Comparison of ENCODE assay signal across 8 cellular contexts in genomic region chr16:29877266-29877961, GRCh38. TPM values are rescaled to one million over a fixed set of nuclear protein-coding genes. Genes with fewer than 3 reads are reported as not detected.
DNase-seq lines count a peak whose midpoint lies in the region; ATAC-seq and TF ChIP-seq lines count a peak whose summit lies in the region.

No MANE protein-coding gene starts in this region.

- POLR2A ChIA-PET in activated CD4-positive, alpha-beta T cell treated with anti-CD3 and anti-CD28 coated beads, Interleukin-2, amount 10 ng/mL, durations not matched to agents 7 days and 5 days (lab: Charles Lee): interaction anchor here (0.5 kb wide), 1 partner anchor 92 kb away, joined by 7 read pairs; no protein-coding TSS in a partner anchor

- CTCF ChIA-PET in activated CD4-positive, alpha-beta T cell treated with anti-CD3 and anti-CD28 coated beads, Interleukin-2, amount 10 ng/mL, durations not matched to agents 7 days and 5 days (lab: Charles Lee): interaction anchor here (0.8 to 1.5 kb wide), 6 partner anchors 14 to 144 kb away, joined by 3 to 4 read pairs (median 4); partner anchors contain the start of genes CDIPT and SEZ6L2

- H3K27me3 Mint-ChIP-seq in CD14-positive monocyte (ENCODE audit: low read depth in 3 of 3) (peaks cover 30 to 46% (median 39%) of the 10 kb centered on the region in 3 donors), HFFc6 (ENCODE audit: insufficient read depth) (peaks cover 32% of the 10 kb centered on the region)
- peaks cover 30% of the 10 kb centered on the region for H3K27me3 Mint-ChIP-seq in activated CD4-positive, alpha-beta T cell treated with anti-CD3 and anti-CD28 coated beads, Interleukin-2, amount 10 ng/mL, durations not matched to agents 7 days and 5 days

- TF ChIP-seq CTCF in CD14-positive monocyte (IDR thresholded peaks at IDR 0.05): no peak
- no peak for TF ChIP-seq CTCF in HFFc6 (IDR thresholded peaks at IDR 0.05)

- DNase-seq in CD14-positive monocyte (ENCODE audit: low spot score) (peak; percentile 75), HPDE6-E6E7 (ENCODE audit: extremely low spot score) (peak; percentile 16), fibroblast of the conjunctiva (ENCODE audit: low read depth) (peak; percentile 3), HFFc6 (no peak)
- DNase-seq in activated CD4-positive, alpha-beta T cell treated with anti-CD3 and anti-CD28 coated beads, Interleukin-2, amount 10 ng/mL, durations not matched to agents 7 days and 5 days: peak; percentile 49
- DNase-seq in stimulated activated CD4-positive, alpha-beta T cell treated with anti-CD3 and anti-CD28 coated beads, Interleukin-15, amount 100 ng/mL, for 24 hours: peak; percentile 79

- peak overlapping the region; percentile 73 to 91 for H3K4me3 Mint-ChIP-seq in CD14-positive monocyte
- peak overlapping the region; percentile 13 for H3K4me3 Mint-ChIP-seq in activated CD4-positive, alpha-beta T cell treated with anti-CD3 and anti-CD28 coated beads, Interleukin-2, amount 10 ng/mL, durations not matched to agents 7 days and 5 days
- H3K4me3 Mint-ChIP-seq in HFFc6: no peak overlapping the region; the same call in 1 of the 2 replicates

- peaks cover 5 to 21% (median 12%) of the 10 kb centered on the region in 7 donors for H3K9me3 Mint-ChIP-seq in CD14-positive monocyte
- no peaks in the 10 kb centered on the region for H3K9me3 Mint-ChIP-seq in activated CD4-positive, alpha-beta T cell treated with anti-CD3 and anti-CD28 coated beads, Interleukin-2, amount 10 ng/mL, durations not matched to agents 7 days and 5 days
- H3K9me3 Mint-ChIP-seq in HFFc6: no peaks in the 10 kb centered on the region; the same call in 1 of the 2 replicates

- H3K27ac Mint-ChIP-seq in CD14-positive monocyte: peak overlapping the region in 1 of 7 donors; percentile 26
- no peak overlapping the region for H3K27ac Mint-ChIP-seq in activated CD4-positive, alpha-beta T cell treated with anti-CD3 and anti-CD28 coated beads, Interleukin-2, amount 10 ng/mL, durations not matched to agents 7 days and 5 days
- no peak overlapping the region for H3K27ac Mint-ChIP-seq in HFFc6

- H3K4me1 Mint-ChIP-seq in CD14-positive monocyte (peaks cover 17% of the 10 kb centered on the region), HFFc6 (ENCODE audit: low read depth) (peaks cover 10% of the 10 kb centered on the region; the same call in 1 of the 2 replicates)
- H3K4me1 Mint-ChIP-seq in activated CD4-positive, alpha-beta T cell treated with anti-CD3 and anti-CD28 coated beads, Interleukin-2, amount 10 ng/mL, durations not matched to agents 7 days and 5 days: peaks cover 19% of the 10 kb centered on the region

- no peak for ATAC-seq in GM21619 (IDR thresholded peaks at IDR 0.05; ENCODE audit: unreplicated experiment)
- no peak for ATAC-seq in HG03378 (IDR thresholded peaks at IDR 0.05; ENCODE audit: unreplicated experiment)

- intact Hi-C loops in CD14-positive monocyte (cut with micrococcal nuclease): no loop called here

- H3K36me3 Mint-ChIP-seq in CD14-positive monocyte (peaks cover 0 to 5% of the 10 kb centered on the region in 2 donors), HFFc6 (ENCODE audit: low read depth) (peaks cover 5% of the 10 kb centered on the region; the same call in 1 of the 2 replicates)
- no peaks in the 10 kb centered on the region for H3K36me3 Mint-ChIP-seq in activated CD4-positive, alpha-beta T cell treated with anti-CD3 and anti-CD28 coated beads, Interleukin-2, amount 10 ng/mL, durations not matched to agents 7 days and 5 days (ENCODE audit: low read depth)

RNA-seq across cellular contexts. Expression of gene CDIPT, which starts 14.4 kb away (rescaled TPM):
- 10 to 100 TPM; 93.5 to 98.8 TPM for polyA plus RNA-seq in CD14-positive monocyte
- total RNA-seq in activated CD4-positive, alpha-beta T cell treated with anti-CD3 and anti-CD28 coated beads, Interleukin-2, amount 10 ng/mL, durations not matched to agents 7 days and 5 days: 10 to 100 TPM; 62.5 to 82.1 TPM
- total RNA-seq in HFFc6 (2021; fragmentation: NEBNext Ultra II Directional; extraction: Animal tissue kit (Norgen Biotek cat#: 25700)): 100 to 1,000 TPM in 3 of 6 experiments, 10 to 100 TPM in 3; 82.6 to 115 (median 94.7) TPM

RNA-seq across cellular contexts. Expression of gene SEZ6L2, which starts 21.9 kb away (rescaled TPM):
- polyA plus RNA-seq in CD14-positive monocyte: not detected
- total RNA-seq in activated CD4-positive, alpha-beta T cell treated with anti-CD3 and anti-CD28 coated beads, Interleukin-2, amount 10 ng/mL, durations not matched to agents 7 days and 5 days: not detected
- 1 to 10 TPM; 1.5 to 4.5 (median 3.9) TPM for total RNA-seq in HFFc6 (2021; fragmentation: NEBNext Ultra II Directional; extraction: Animal tissue kit (Norgen Biotek cat#: 25700))

RNA-seq across cellular contexts. Expression of gene ASPHD1, which starts 22.9 kb away (rescaled TPM):
- not detected for polyA plus RNA-seq in CD14-positive monocyte
- not detected for total RNA-seq in activated CD4-positive, alpha-beta T cell treated with anti-CD3 and anti-CD28 coated beads, Interleukin-2, amount 10 ng/mL, durations not matched to agents 7 days and 5 days
- 10 to 100 TPM in 4 of 6 experiments, 1 to 10 TPM in 2; 5.1 to 15.9 (median 14.1) TPM for total RNA-seq in HFFc6 (2021; fragmentation: NEBNext Ultra II Directional; extraction: Animal tissue kit (Norgen Biotek cat#: 25700))

RNA-seq across cellular contexts. Expression of gene KCTD13, which starts 48.6 kb away (rescaled TPM):
- polyA plus RNA-seq in CD14-positive monocyte: 1 to 10 TPM; 4.0 to 4.7 TPM
- 10 to 100 TPM; 28.4 to 36.1 TPM for total RNA-seq in activated CD4-positive, alpha-beta T cell treated with anti-CD3 and anti-CD28 coated beads, Interleukin-2, amount 10 ng/mL, durations not matched to agents 7 days and 5 days
- total RNA-seq in HFFc6 (2021; fragmentation: NEBNext Ultra II Directional; extraction: Animal tissue kit (Norgen Biotek cat#: 25700)): 10 to 100 TPM; 13.9 to 17.0 (median 16.1) TPM

RNA-seq across cellular contexts. Expression of gene MVP, which starts 57.2 kb away (rescaled TPM):
- 100 to 1,000 TPM; 146 to 185 TPM for polyA plus RNA-seq in CD14-positive monocyte
- total RNA-seq in activated CD4-positive, alpha-beta T cell treated with anti-CD3 and anti-CD28 coated beads, Interleukin-2, amount 10 ng/mL, durations not matched to agents 7 days and 5 days: 100 to 1,000 TPM; 177 to 187 TPM
- total RNA-seq in HFFc6 (2021; fragmentation: NEBNext Ultra II Directional; extraction: Animal tissue kit (Norgen Biotek cat#: 25700)): 100 to 1,000 TPM; 234 to 296 (median 268) TPM

Comparison
In these comparisons a context has a peak if more than half of its experiments do, and no peak if none do; other contexts are left out.
1. RNA of gene ASPHD1, which starts 22.9 kb away (total RNA-seq): 5.1 to 15.9 TPM in HFFc6; not detected in activated CD4-positive, alpha-beta T cell treated with anti-CD3 and anti-CD28 coated beads, Interleukin-2, amount 10 ng/mL, durations not matched to agents 7 days and 5 days; every median in the first group is over 4 times any median in the second.